Comparison of ENCODE assay signal across 8 cellular contexts in genomic region chr15:49045691-49046112, GRCh38. TPM values are rescaled to one million over a fixed set of nuclear protein-coding genes. Genes with fewer than 3 reads are reported as not detected.
DNase-seq lines count a peak whose midpoint lies in the region; ATAC-seq and TF ChIP-seq lines count a peak whose summit lies in the region.

No MANE protein-coding gene starts in this region.

- peaks cover 52% of the 10 kb centered on the region for H3K79me2 ChIP-seq in neural cell (replicated peaks; ENCODE audit: insufficient read depth, low read length)

- H3K27me3 ChIP-seq in HL-60 (ENCODE audit: insufficient read depth, poor library complexity, severe bottlenecking) (no peaks in the 10 kb centered on the region), WERI-Rb-1 (ENCODE audit: insufficient read depth, low read depth, severe bottlenecking) (no peaks in the 10 kb centered on the region), neural cell (ENCODE audit: insufficient read depth, low read depth, low read length) (no peaks in the 10 kb centered on the region)

- H3K9me3 ChIP-seq in WERI-Rb-1 (ENCODE audit: severe bottlenecking) (no peaks in the 10 kb centered on the region), neural cell (ENCODE audit: low read length) (no peaks in the 10 kb centered on the region)

- H3K27ac ChIP-seq in HL-60 (replicated peaks) (peak overlapping the region; percentile 65), WERI-Rb-1 (peak overlapping the region; percentile 69), neural cell (ENCODE audit: low read length) (peak overlapping the region; percentile 84)

- no peaks in the 10 kb centered on the region for H3K9me2 ChIP-seq in neural cell (ENCODE audit: insufficient read depth, low read length)

- TF ChIP-seq CTCF in HL-60 (IDR thresholded peaks at IDR 0.05; ENCODE audit: insufficient read depth, low read length) (no peak), WERI-Rb-1 (IDR thresholded peaks at IDR 0.05; ENCODE audit: low read depth, low read length) (no peak), fibroblast of villous mesenchyme (IDR thresholded peaks at IDR 0.05; ENCODE audit: insufficient read depth, low read depth, low read length) (no peak), neural cell (IDR thresholded peaks at IDR 0.05; ENCODE audit: poor library complexity, severe bottlenecking) (no peak)

- H3K4me2 ChIP-seq in neural cell (ENCODE audit: low read length): peak overlapping the region; percentile 74

- peak; percentile 38 for ATAC-seq in GM21423 (IDR thresholded peaks at IDR 0.05; ENCODE audit: unreplicated experiment)

- DNase-seq in NCI-H1105 treated with DMSO at 0.1 percent for 48 hours (lab: John Stamatoyannopoulos, UW): peak; percentile 1
- no peak for DNase-seq in NCI-H1105 (lab: John Stamatoyannopoulos, UW)
- peak in 1 of 2 experiments; percentile 33 for DNase-seq in HL-60 (ENCODE audit: low read depth in 1 of 2, low spot score in 1 of 2)
- no peak for DNase-seq in WERI-Rb-1
- peak; percentile 51 for DNase-seq in fibroblast of villous mesenchyme (ENCODE audit: low read depth)
- DNase-seq in SHP77 treated with DMSO at 0.1 percent for 48 hours (lab: John Stamatoyannopoulos, UW): no peak

- H3K36me3 ChIP-seq in WERI-Rb-1: peaks cover 3% of the 10 kb centered on the region; the same call in 1 of the 2 replicates
- H3K36me3 ChIP-seq in neural cell (ENCODE audit: insufficient read depth, low read length): no peaks in the 10 kb centered on the region

- TF ChIP-seq EP300 in neural cell (conservative IDR thresholded peaks at IDR 0.05; ENCODE audit: poor library complexity, severe bottlenecking): no peak

- TF ChIP-seq RAD21 in neural cell (conservative IDR thresholded peaks at IDR 0.05): no peak

- peak overlapping the region; percentile 94 for H3K9ac ChIP-seq in neural cell (ENCODE audit: low read length)

- H3K4me3 ChIP-seq in HL-60 (replicated peaks; ENCODE audit: insufficient read depth, low read length): peak overlapping the region; percentile 89
- peak overlapping the region; percentile 95 for H3K4me3 ChIP-seq in WERI-Rb-1 (ENCODE audit: low read depth, low read length)
- H3K4me3 ChIP-seq in fibroblast of villous mesenchyme (ENCODE audit: low read depth, low read length): peak overlapping the region; percentile 96
- peak overlapping the region; percentile 88 for H3K4me3 ChIP-seq in neural cell (ENCODE audit: low read length)

- H2AFZ ChIP-seq in neural cell (ENCODE audit: low read depth, low read length): peak overlapping the region; percentile 94

- no peaks in the 10 kb centered on the region for H4K20me1 ChIP-seq in neural cell (ENCODE audit: insufficient read depth)

- no peaks in the 10 kb centered on the region for H3F3A ChIP-seq in neural cell (ENCODE audit: insufficient read depth, low read length, poor library complexity, severe bottlenecking)

TF ChIP-seq in neural cell, 6 proteins besides CTCF, POLR2A, EP300 and RAD21:
- TF ChIP-seq TAF1 (IDR thresholded peaks at IDR 0.05; ENCODE audit: low read depth): no peak
- TF ChIP-seq EZH2 (IDR thresholded peaks at IDR 0.05; ENCODE audit: borderline replicate concordance, insufficient read depth, low read length, poor library complexity, severe bottlenecking): no peak
- TF ChIP-seq SMC3 (conservative IDR thresholded peaks at IDR 0.05; ENCODE audit: poor library complexity): no peak
- TF ChIP-seq MXI1 (conservative IDR thresholded peaks at IDR 0.05; ENCODE audit: poor library complexity, severe bottlenecking): no peak
- TF ChIP-seq REST (IDR thresholded peaks at IDR 0.05; ENCODE audit: borderline replicate concordance): no peak
- no peak for TF ChIP-seq POLR2AphosphoS5 (IDR thresholded peaks at IDR 0.05)
TF ChIP-seq in neural cell: peak in this region for 0.

RNA-seq across cellular contexts. Expression of gene SECISBP2L, which starts 0.5 kb away (rescaled TPM):
- total RNA-seq in fibroblast of villous mesenchyme: 43.5 and 74.3 TPM in 2 replicates
- 44.9 and 45.9 TPM in 2 replicates for polyA plus RNA-seq in neural cell
- 102 and 141 TPM in 2 replicates for polyA minus RNA-seq in neural cell

Comparison
In these comparisons a context has a peak if more than half of its experiments do, and no peak if none do; other contexts are left out.
1. DNase-seq: peak in NCI-H1105 treated with DMSO at 0.1 percent for 48 hours (single experiment) and fibroblast of villous mesenchyme (single experiment); none in NCI-H1105 (single experiment), WERI-Rb-1 (single experiment) and SHP77 treated with DMSO at 0.1 percent for 48 hours (single experiment).
2. Peak in every context shown above with its lines, with median percentiles within 50 percentile points of each other: H3K27ac ChIP-seq and H3K4me3 ChIP-seq.